In the genomic region with DNA sequence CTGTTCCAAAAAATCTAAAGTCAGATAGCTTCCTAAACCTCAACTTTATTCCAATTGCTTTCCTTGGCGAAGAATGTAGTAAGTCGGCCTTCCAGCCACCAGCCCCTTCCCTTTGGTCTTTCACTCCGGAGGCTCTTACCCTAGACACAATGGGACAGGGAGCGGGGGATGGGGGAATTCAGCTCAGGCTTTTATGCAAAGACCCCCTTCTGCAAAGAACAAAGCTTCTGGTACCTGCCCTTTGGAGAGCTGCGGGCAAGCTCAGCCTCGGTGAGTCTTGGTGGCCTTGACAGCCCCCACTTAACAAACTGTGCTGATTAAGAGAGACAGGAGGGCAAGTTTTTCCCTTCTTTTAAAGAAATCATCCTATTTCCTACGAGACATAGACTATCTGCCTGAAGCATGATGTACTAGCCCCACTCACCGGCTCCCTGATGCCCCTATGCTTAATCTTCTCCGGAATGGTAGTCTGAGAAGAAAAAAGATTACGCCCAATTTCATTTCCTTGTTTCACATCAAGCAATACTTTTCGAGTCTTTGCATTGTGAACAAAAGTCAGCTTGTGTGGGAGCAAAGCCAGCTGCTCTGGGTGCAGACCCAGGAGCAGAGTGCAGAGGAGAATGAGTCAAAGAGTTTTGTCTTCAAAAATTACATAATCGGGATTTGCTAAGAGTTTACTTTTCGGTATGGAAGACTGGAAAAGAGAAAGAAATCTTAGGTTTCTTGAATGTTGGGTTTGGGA, we compare ENCODE assay signal across 26 cellular contexts. TPM values are rescaled to one million over a fixed set of nuclear protein-coding genes. Genes with fewer than 3 reads are reported as not detected.
DNase-seq lines count a peak whose midpoint lies in the region; TF ChIP-seq lines count a peak whose summit lies in the region.
"Had no signal": no experiment of that assay in that cellular context is flagged by ENCODE, and none has a peak within 500 bp of the region (broad histone marks: within the 10 kb centered on the region; RNA-seq: fewer than 3 reads in every experiment).

No MANE protein-coding gene starts in this region.

- no peaks in the 10 kb centered on the region for H3K36me3 Mint-ChIP-seq in type B pancreatic cell

- TF ChIP-seq POLR2A in adrenal gland (IDR thresholded peaks at IDR 0.05) = no peak

- DNase-seq in SIG-M5 treated with dmso at 0.1 percent for 504 hours (lab: John Stamatoyannopoulos, UW; ENCODE audit: unreplicated experiment) (peak; percentile 70), SIG-M5 (lab: John Stamatoyannopoulos, UW) (no peak), adrenal gland (peak in 4 of 7 donors; percentile 29 to 44 (median 40)), type B pancreatic cell (ENCODE audit: extremely low spot score, unreplicated experiment) (no peak), cerebellar nuclear complex (lab: John Stamatoyannopoulos, UW) (no peak), DMS53 treated with DMSO at 0.1 percent for 48 hours (lab: John Stamatoyannopoulos, UW; ENCODE audit: unreplicated experiment) (no peak), NCI-H2171 treated with DMSO at 0.1 percent for 48 hours (lab: John Stamatoyannopoulos, UW) (no peak)
- DNase-seq: 8988T; activated CD4-positive, CD25-positive, alpha-beta regulatory T cell treated with anti-CD3 and anti-CD28 coated beads, Interleukin-2, amount 50 U/mL, for 72 hours; activated gamma-delta T cell; CD4-positive, alpha-beta T cell; dorsolateral prefrontal cortex; hypothalamus; left ventricle myocardium superior; NCI-H146; NCI-H2227 treated with DMSO at 0.1 percent for 48 hours; NK-92 treated with Interleukin-12 subunit alpha and Interleukin-12 subunit beta, amount 100 ng/mL, for 24 hours; SHP77 treated with DMSO at 0.1 percent for 48 hours; stimulated activated naive CD4-positive, alpha-beta T cell treated with Interleukin-2 at 50 U/mL for 16 hours; upper lobe of left lung had no signal

- H3K27me3 ChIP-seq in adrenal gland (no peaks in the 10 kb centered on the region), iPS-15b (ENCODE audit: control insufficient read depth, insufficient read depth, low read length) (no peaks in the 10 kb centered on the region)
- H3K27me3 ChIP-seq: upper lobe of left lung had no signal

- no peaks in the 10 kb centered on the region for H3K36me3 ChIP-seq in adrenal gland (replicated peaks in 1 of 2)
- H3K36me3 ChIP-seq in iPS-15b (ENCODE audit: control insufficient read depth, insufficient read depth, low read length) = no peaks in the 10 kb centered on the region
- H3K36me3 ChIP-seq: prostate gland, upper lobe of left lung had no signal

- intact Hi-C loops in adrenal gland (cut with DNase I) = no loop called here

- no peak overlapping the region for H3K27ac ChIP-seq in adrenal gland
- H3K27ac ChIP-seq: dorsolateral prefrontal cortex, prostate gland, upper lobe of left lung had no signal

- H3K4me3 Mint-ChIP-seq in type B pancreatic cell = peak overlapping the region; percentile 10
- H3K4me3 Mint-ChIP-seq: CD4-positive, alpha-beta T cell had no signal

- H3K4me1 Mint-ChIP-seq in type B pancreatic cell (ENCODE audit: unreplicated experiment) = no peaks in the 10 kb centered on the region

- H3K4me1 ChIP-seq in adrenal gland (replicated peaks in 1 of 2) = no peaks in the 10 kb centered on the region
- peaks cover 23% of the 10 kb centered on the region for H3K4me1 ChIP-seq in iPS-15b (ENCODE audit: control insufficient read depth, insufficient read depth, low read length)
- H3K4me1 ChIP-seq: prostate gland had no signal

- 33 to 43% (median 41%) methylated on average over 10 to 13 of the region's 13 CpGs for WGBS in adrenal gland, 4 donors

- H3K9ac ChIP-seq in iPS-15b (ENCODE audit: low read depth, low read length) = peak overlapping the region; percentile 2

- no peaks in the 10 kb centered on the region for H3K9me3 Mint-ChIP-seq in type B pancreatic cell
- H3K9me3 Mint-ChIP-seq: CD4-positive, alpha-beta T cell had no signal

- H3K9me3 ChIP-seq in adrenal gland (replicated peaks in 1 of 3) (no peaks in the 10 kb centered on the region), iPS-15b (ENCODE audit: control insufficient read depth, insufficient read depth, low read length) (no peaks in the 10 kb centered on the region)
- H3K9me3 ChIP-seq: prostate gland, upper lobe of left lung had no signal

- no peak for TF ChIP-seq CTCF in adrenal gland (IDR thresholded peaks at IDR 0.05)
- no peak for TF ChIP-seq CTCF in type B pancreatic cell (conservative IDR thresholded peaks at IDR 0.05)

- H3K4me3 ChIP-seq in adrenal gland = no peak overlapping the region
- peak overlapping the region; percentile 39 for H3K4me3 ChIP-seq in iPS-15b (ENCODE audit: low read depth, low read length)
- H3K4me3 ChIP-seq: dorsolateral prefrontal cortex, K562, prostate gland, upper lobe of left lung had no signal

- peaks cover 53% of the 10 kb centered on the region for H3K27me3 Mint-ChIP-seq in type B pancreatic cell

- H3K27ac Mint-ChIP-seq in type B pancreatic cell = no peak overlapping the region
- H3K27ac Mint-ChIP-seq: CD4-positive, alpha-beta T cell had no signal

RNA-seq across cellular contexts. Expression of gene NANOG, which starts 1.5 kb away (rescaled TPM):
- total RNA-seq in adrenal gland (under 1 TPM in 5 of 8 donors, not detected in 3; 0.21 to 0.91 (median 0.87) TPM), type B pancreatic cell (ENCODE audit: low replicate concordance) (not detected in 2 replicates)
- under 1 TPM in 2 of 3 donors, not detected in 1; 0.08 to 0.13 TPM for polyA plus RNA-seq in adrenal gland
- total RNA-seq: CD4-positive, alpha-beta T cell; left ventricle myocardium superior; T-helper 2 cell treated with Interferon-gamma antibody and Interleukin-4, amounts not matched to agents 100 ng/mL and 5 ng/mL, for 36 hours had no signal
- polyA plus RNA-seq: K562 had no signal

RNA-seq across cellular contexts. Expression of gene NANOGNB, which starts 22.7 kb away (rescaled TPM):
- total RNA-seq in adrenal gland (not detected), type B pancreatic cell (ENCODE audit: low replicate concordance) (not detected in 2 replicates)
- polyA plus RNA-seq in adrenal gland = not detected
- total RNA-seq: CD4-positive, alpha-beta T cell; dorsolateral prefrontal cortex; esophagus mucosa; K562; left ventricle myocardium superior; myocyte; prostate gland; T-helper 2 cell treated with Interferon-gamma antibody and Interleukin-4, amounts not matched to agents 100 ng/mL and 5 ng/mL, for 36 hours; upper lobe of left lung had no signal
- polyA plus RNA-seq: K562 had no signal

RNA-seq across cellular contexts. Expression of gene CLEC4C, which starts 40.6 kb away (rescaled TPM):
- not detected for total RNA-seq in adrenal gland
- polyA plus RNA-seq in adrenal gland = not detected
- total RNA-seq in type B pancreatic cell (ENCODE audit: low replicate concordance) = not detected in 2 replicates
- total RNA-seq: dorsolateral prefrontal cortex; esophagus mucosa; K562; left ventricle myocardium superior; myocyte; T-helper 2 cell treated with Interferon-gamma antibody and Interleukin-4, amounts not matched to agents 100 ng/mL and 5 ng/mL, for 36 hours; upper lobe of left lung had no signal
- polyA plus RNA-seq: K562 had no signal

Comparison
In these comparisons a context has a peak if more than half of its experiments do, and no peak if none do; other contexts are left out.
1. DNase-seq: peak in SIG-M5 treated with dmso at 0.1 percent for 504 hours (single experiment) and adrenal gland (4 of 7); none in SIG-M5 (single experiment), type B pancreatic cell (single experiment), cerebellar nuclear complex (0 of 2), DMS53 treated with DMSO at 0.1 percent for 48 hours (single experiment) and NCI-H2171 treated with DMSO at 0.1 percent for 48 hours (single experiment).